7 cellular contexts compared by ENCODE assay signal in genomic region chr13:80454245-80454644, GRCh38.
DNase-seq lines count a peak whose midpoint lies in the region; ATAC-seq and TF ChIP-seq lines count a peak whose summit lies in the region.

No MANE protein-coding gene starts in this region.

- H3K9me3 ChIP-seq in A673 (ENCODE audit: low read depth, low read length, poor library complexity, severe bottlenecking): no peaks in the 10 kb centered on the region

- CTCF ChIA-PET in A673 (lab: Charles Lee): no interaction called here

- no peak overlapping the region for H3K27ac ChIP-seq in A673 (ENCODE audit: low read depth, low read length, poor library complexity, severe bottlenecking)

- H3K4me1 ChIP-seq in A673 (ENCODE audit: insufficient read depth, low read length, poor library complexity, severe bottlenecking): no peaks in the 10 kb centered on the region

- no peak for TF ChIP-seq CTCF in A673 (conservative IDR thresholded peaks at IDR 0.05; ENCODE audit: low read depth, low read length)

- intact Hi-C loops in A673 (cut with micrococcal nuclease; ENCODE audit: unreplicated experiment): no loop called here

- H3K27me3 ChIP-seq in A673 (replicated peaks; ENCODE audit: insufficient read depth, low read depth, low read length, poor library complexity): no peaks in the 10 kb centered on the region

- BruUV-seq in A673 (replicated peaks; lab: Mats Ljungman, UMichigan): no TSS peak

- no peak overlapping the region for H3K4me3 ChIP-seq in A673 (ENCODE audit: low read depth, low read length, poor library complexity, severe bottlenecking)

- no peaks in the 10 kb centered on the region for H3K36me3 ChIP-seq in A673 (ENCODE audit: insufficient read depth, low read length, poor library complexity, severe bottlenecking)

- POLR2A ChIA-PET in A673 (lab: Charles Lee; ENCODE audit: low non-redundant PET): no interaction called here

- ATAC-seq in GM19397 (IDR thresholded peaks at IDR 0.05; ENCODE audit: unreplicated experiment) (peak; percentile 85), HG03108 (IDR thresholded peaks at IDR 0.05; ENCODE audit: unreplicated experiment) (peak; percentile 68)

- peak; percentile 99 for DNase-seq in SIG-M5 treated with dmso at 0.1 percent for 504 hours (lab: John Stamatoyannopoulos, UW; ENCODE audit: unreplicated experiment)
- peak; percentile 22 for DNase-seq in renal cortical epithelial cell (ENCODE audit: low read depth)
- DNase-seq in A673 (ENCODE audit: low spot score): no peak
- no peak for DNase-seq in DMS114 treated with DMSO at 0.1 percent for 48 hours (lab: John Stamatoyannopoulos, UW; ENCODE audit: unreplicated experiment)
- DNase-seq in NCI-H82 treated with DMSO at 0.1 percent for 48 hours (lab: John Stamatoyannopoulos, UW; ENCODE audit: unreplicated experiment): no peak

Comparison
In these comparisons a context has a peak if more than half of its experiments do, and no peak if none do; other contexts are left out.
1. DNase-seq: peak in SIG-M5 treated with dmso at 0.1 percent for 504 hours (single experiment) and renal cortical epithelial cell (single experiment); none in A673 (single experiment), DMS114 treated with DMSO at 0.1 percent for 48 hours (single experiment) and NCI-H82 treated with DMSO at 0.1 percent for 48 hours (single experiment).